Comparison of ENCODE assay signal across 8 cellular contexts in the genomic region with DNA sequence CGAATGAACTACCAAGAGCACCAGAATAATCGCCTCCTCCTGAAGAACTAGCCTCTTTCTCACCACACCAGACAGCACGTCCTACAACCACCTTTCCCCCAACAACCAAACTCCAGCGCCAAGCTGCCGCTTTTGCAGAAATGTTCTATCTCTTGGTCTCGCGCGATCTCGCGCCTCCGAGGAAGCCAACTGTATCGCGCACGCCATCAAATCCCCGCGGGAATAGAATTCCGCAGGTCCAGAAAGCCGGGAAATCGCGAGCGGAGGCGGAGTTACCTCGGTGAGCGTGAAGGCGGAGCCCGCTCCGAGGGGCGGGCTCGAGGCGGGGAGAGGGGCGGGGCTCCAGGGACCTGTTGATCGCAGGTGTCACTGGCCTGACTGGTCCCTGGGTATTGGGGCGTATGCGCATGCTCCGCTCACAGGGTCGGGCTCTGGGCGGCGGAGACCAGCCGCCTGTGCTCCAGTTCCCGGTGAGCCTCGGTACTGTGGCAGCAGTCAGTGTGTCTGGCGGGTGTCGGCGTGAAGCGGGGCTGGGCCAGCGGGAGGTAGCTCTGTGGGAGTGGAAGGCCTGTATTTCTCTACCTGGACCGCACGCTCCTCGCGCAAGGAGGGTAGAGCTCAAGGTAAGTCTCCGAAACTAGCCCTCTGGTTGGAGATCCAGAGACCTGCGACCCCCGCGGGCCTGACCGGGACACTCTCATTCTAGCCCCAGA. TPM values are rescaled to one million over a fixed set of nuclear protein-coding genes. Genes with fewer than 3 reads are reported as not detected.
A peak's percentile ranks its signal among the peaks of the same experiment; 100 is the strongest.
DNase-seq lines count a peak whose midpoint lies in the region; ATAC-seq, FAIRE-seq and TF ChIP-seq lines count a peak whose summit lies in the region.

A gene (plus strand): TSS at position 463 of the 713 bp plus-strand sequence. CDS start 27,047 bp downstream, outside the sequence.

- peaks cover 14% of the 10 kb centered on the region for H3K4me1 ChIP-seq in astrocyte (ENCODE audit: insufficient read depth, low read length)
- peaks cover 0 to 21% of the 10 kb centered on the region in 2 donors for H3K4me1 ChIP-seq in right atrium auricular region
- H3K4me1 ChIP-seq in prostate gland (replicated peaks) = no peaks in the 10 kb centered on the region

- H3K27ac ChIP-seq in astrocyte (ENCODE audit: low read depth, low read length) (peak within 1 kb of the TSS; percentile 89), right atrium auricular region (peak within 1 kb of the TSS; percentile 96 to 97), prostate gland (peak within 1 kb of the TSS; percentile 97)

- H3K79me2 ChIP-seq in astrocyte (ENCODE audit: insufficient read depth, low read length) = peaks cover 38% of the 10 kb centered on the region

- no peaks in the 10 kb centered on the region for H3K27me3 ChIP-seq in astrocyte (ENCODE audit: insufficient read depth, low read length)
- no peaks in the 10 kb centered on the region for H3K27me3 ChIP-seq in right atrium auricular region
- H3K27me3 ChIP-seq in prostate gland (replicated peaks; ENCODE audit: insufficient read depth) = no peaks in the 10 kb centered on the region

- TF ChIP-seq CTCF in astrocyte (IDR thresholded peaks at IDR 0.05; ENCODE audit: insufficient read depth, low read depth, low read length) = no peak
- TF ChIP-seq CTCF in right atrium auricular region (IDR thresholded peaks at IDR 0.05) = no peak
- TF ChIP-seq CTCF in prostate gland (IDR thresholded peaks at IDR 0.05) = peak in 1 of 4 experiments; percentile 48

- peak within 1 kb of the TSS; percentile 93 for H3K27ac Mint-ChIP-seq in astrocyte (ENCODE audit: unreplicated experiment)

- peak within 1 kb of the TSS; percentile 88 for H3K4me3 Mint-ChIP-seq in astrocyte (ENCODE audit: unreplicated experiment)

- 2% methylated on average over 51 of the region's 55 CpGs for WGBS in prostate gland

- peak within 1 kb of the TSS; percentile 93 for H3K9ac ChIP-seq in astrocyte (ENCODE audit: low read length)

- H3K4me1 Mint-ChIP-seq in astrocyte (ENCODE audit: low read depth, unreplicated experiment) = peaks cover 22% of the 10 kb centered on the region

- TF ChIP-seq POLR2A in prostate gland (IDR thresholded peaks at IDR 0.05) = peak; percentile 98

- H4K20me1 ChIP-seq in astrocyte (ENCODE audit: insufficient read depth, low read length) = no peaks in the 10 kb centered on the region

- H2AFZ ChIP-seq in astrocyte (ENCODE audit: low read depth, low read length) = peak within 1 kb of the TSS; percentile 70

- no peaks in the 10 kb centered on the region for H3K36me3 Mint-ChIP-seq in astrocyte (ENCODE audit: low read depth, unreplicated experiment)

- no peaks in the 10 kb centered on the region for H3K9me3 Mint-ChIP-seq in astrocyte (ENCODE audit: unreplicated experiment)

- peak; percentile 90 for DNase-seq in NCI-H2029 (lab: John Stamatoyannopoulos, UW)
- DNase-seq in T-helper 9 cell = peak; percentile 99
- peak; percentile 92 for DNase-seq in astrocyte (ENCODE audit: low read depth)
- DNase-seq in right atrium auricular region (ENCODE audit: low spot score) = peak; percentile 99
- DNase-seq in prostate gland (ENCODE audit: low spot score) = peak; percentile 99
- DNase-seq in ureter (ENCODE audit: low spot score) = peak; percentile 99

- H3K9me3 ChIP-seq in astrocyte (ENCODE audit: insufficient read depth, low read depth, low read length) (no peaks in the 10 kb centered on the region), right atrium auricular region (no peaks in the 10 kb centered on the region), prostate gland (no peaks in the 10 kb centered on the region)

- peak; percentile 76 for FAIRE-seq in astrocyte (lab: Jason Lieb, UNC)

- peak; percentile 92 for ATAC-seq in GM18502 (IDR thresholded peaks at IDR 0.05; ENCODE audit: poor library complexity, unreplicated experiment)
- peak; percentile 93 for ATAC-seq in HG02970 (IDR thresholded peaks at IDR 0.05; ENCODE audit: low FRiP score, unreplicated experiment)

- H3K27me3 Mint-ChIP-seq in astrocyte (ENCODE audit: low read depth, unreplicated experiment) = no peaks in the 10 kb centered on the region

- intact Hi-C loops in prostate gland (cut with DNase I) = loop anchor here (2.0 to 10.0 kb wide), 5 partner anchors 72 to 468 kb away; no protein-coding TSS in a partner anchor

- H3K36me3 ChIP-seq in astrocyte (ENCODE audit: insufficient read depth, low read length) = no peaks in the 10 kb centered on the region
- H3K36me3 ChIP-seq in right atrium auricular region = peaks cover 7% of the 10 kb centered on the region
- H3K36me3 ChIP-seq in prostate gland = no peaks in the 10 kb centered on the region

- H3K4me3 ChIP-seq in astrocyte (ENCODE audit: insufficient read depth, low read depth, low read length) (peak within 1 kb of the TSS; percentile 92), right atrium auricular region (peak within 1 kb of the TSS; percentile 86 to 91), prostate gland (peak within 1 kb of the TSS; percentile 83 to 86)

- H3K4me2 ChIP-seq in astrocyte (ENCODE audit: low read length) = peak within 1 kb of the TSS; percentile 85

RNA-seq across cellular contexts. Expression of the gene that starts here (rescaled TPM):
- total RNA-seq in astrocyte (24.9 and 32.3 TPM in 2 replicates), right atrium auricular region (10 to 100 TPM; 51.5 to 62.9 TPM), prostate gland (10 to 100 TPM; 33.9 to 41.8 TPM), ureter (108 TPM)

Comparison
In these comparisons a context has a peak if more than half of its experiments do, and no peak if none do; other contexts are left out.
1. Peak in every context shown above with its lines: DNase-seq, ATAC-seq, H3K4me3 ChIP-seq and H3K27ac ChIP-seq.